In the genomic region with DNA sequence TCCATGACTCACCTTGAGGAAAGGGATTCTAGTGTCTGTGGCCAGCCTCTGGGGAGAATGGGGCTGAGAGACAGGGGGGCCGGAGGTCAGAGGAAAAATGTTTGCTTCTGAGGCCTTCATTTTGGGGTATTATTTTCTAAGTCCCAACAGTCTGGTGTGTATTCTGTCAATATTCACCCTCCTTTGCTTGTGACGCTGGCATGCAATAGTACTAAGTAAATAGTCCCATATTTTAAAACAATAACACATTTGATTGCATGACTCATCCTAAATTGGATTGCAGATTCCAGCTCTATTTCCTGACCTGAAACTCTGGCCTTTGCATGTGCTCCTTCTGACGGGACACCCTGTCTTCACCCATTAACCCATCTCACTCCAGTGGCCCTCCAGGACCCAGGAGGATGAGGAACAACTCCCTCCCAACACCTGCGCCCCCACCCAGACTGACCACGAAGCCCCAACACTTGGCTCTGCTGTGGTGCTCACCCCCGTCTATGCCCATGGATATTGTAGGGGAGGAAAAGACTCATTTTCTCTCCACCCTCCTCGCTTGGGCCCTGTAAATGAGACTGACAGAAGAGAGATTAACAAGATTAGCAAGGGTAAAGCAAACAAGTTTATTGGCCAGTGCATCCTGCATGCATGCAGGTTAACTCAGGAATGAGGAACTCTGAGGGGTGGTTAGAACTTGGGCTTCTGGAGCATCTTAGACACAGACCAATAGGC, we compare ENCODE assay signal across 9 cellular contexts.
DNase-seq lines count a peak whose midpoint lies in the region; ATAC-seq lines count a peak whose summit lies in the region.
"Had no signal": no experiment of that assay in that cellular context is flagged by ENCODE, and none has a peak within 500 bp of the region (broad histone marks: within the 10 kb centered on the region; RNA-seq: fewer than 3 reads in every experiment).

No MANE protein-coding gene starts in this region.

- no peak overlapping the region for H3K4me3 Mint-ChIP-seq in activated naive CD8-positive, alpha-beta T cell treated with anti-CD3 and anti-CD28 coated beads for 36 hours

- peak overlapping the region; percentile 75 for H3K27ac ChIP-seq in muscle layer of duodenum (ENCODE audit: low read length)

- H3K9me3 ChIP-seq in MG63 (no peaks in the 10 kb centered on the region), muscle layer of duodenum (ENCODE audit: control insufficient read depth in 1 of 2, low read length in 2 of 2) (no peaks in the 10 kb centered on the region)

- no peaks in the 10 kb centered on the region for H3K36me3 Mint-ChIP-seq in activated naive CD8-positive, alpha-beta T cell treated with anti-CD3 and anti-CD28 coated beads for 36 hours

- no peak for ATAC-seq in HG03097 (IDR thresholded peaks at IDR 0.05; ENCODE audit: low FRiP score, unreplicated experiment)

- no peaks in the 10 kb centered on the region for H3K27me3 ChIP-seq in MG63
- H3K27me3 ChIP-seq in muscle layer of duodenum (ENCODE audit: low read depth, low read length): no peaks in the 10 kb centered on the region

- DNase-seq in A172 (ENCODE audit: low spot score): peak; percentile 46
- peak; percentile 18 for DNase-seq in MG63
- peak; percentile 66 to 86 for DNase-seq in dermis microvascular lymphatic vessel endothelial cell (ENCODE audit: low read depth in 2 of 2)
- no peak for DNase-seq in NCI-H2107 (lab: John Stamatoyannopoulos, UW)
- no peak for DNase-seq in activated naive CD8-positive, alpha-beta T cell treated with anti-CD3 and anti-CD28 coated beads for 36 hours
- DNase-seq in Ammon's horn (ENCODE audit: low spot score): no peak
- DNase-seq: activated gamma-delta T cell had no signal

- H3K36me3 ChIP-seq in MG63 (no peaks in the 10 kb centered on the region), muscle layer of duodenum (ENCODE audit: control insufficient read depth in 1 of 2, insufficient read depth in 2 of 2, low read length in 2 of 2) (peaks cover 0 to 3% of the 10 kb centered on the region in 2 donors)

- H3K4me1 ChIP-seq in muscle layer of duodenum (ENCODE audit: control insufficient read depth in 1 of 2, insufficient read depth in 2 of 2, low read length in 2 of 2): peaks cover 12 to 19% of the 10 kb centered on the region in 2 donors

- H3K4me1 Mint-ChIP-seq in activated naive CD8-positive, alpha-beta T cell treated with anti-CD3 and anti-CD28 coated beads for 36 hours: peaks cover 3% of the 10 kb centered on the region

- H3K9me3 Mint-ChIP-seq in activated naive CD8-positive, alpha-beta T cell treated with anti-CD3 and anti-CD28 coated beads for 36 hours: no peaks in the 10 kb centered on the region

- H3K4me3 ChIP-seq in MG63: no peak overlapping the region
- no peak overlapping the region for H3K4me3 ChIP-seq in muscle layer of duodenum (ENCODE audit: low read depth in 1 of 2, low read length in 2 of 2)

- H3K27ac Mint-ChIP-seq in activated naive CD8-positive, alpha-beta T cell treated with anti-CD3 and anti-CD28 coated beads for 36 hours: no peak overlapping the region

- no peaks in the 10 kb centered on the region for H3K27me3 Mint-ChIP-seq in activated naive CD8-positive, alpha-beta T cell treated with anti-CD3 and anti-CD28 coated beads for 36 hours

Comparison
In these comparisons a context has a peak if more than half of its experiments do, and no peak if none do; other contexts are left out.
1. DNase-seq: peak in A172 (single experiment), MG63 (single experiment) and dermis microvascular lymphatic vessel endothelial cell (2 of 2); none in NCI-H2107 (single experiment), activated naive CD8-positive, alpha-beta T cell treated with anti-CD3 and anti-CD28 coated beads for 36 hours (single experiment) and Ammon's horn (single experiment).